12 cellular contexts compared by ENCODE assay signal in genomic region chr19:58563823-58564222, GRCh38. TPM values are rescaled to one million over a fixed set of nuclear protein-coding genes. Genes with fewer than 3 reads are reported as not detected.
DNase-seq lines count a peak whose midpoint lies in the region; ATAC-seq and TF ChIP-seq lines count a peak whose summit lies in the region.
"Had no signal": no experiment of that assay in that cellular context is flagged by ENCODE, and none has a peak within 500 bp of the region (broad histone marks: within the 10 kb centered on the region; RNA-seq: fewer than 3 reads in every experiment).

No MANE protein-coding gene starts in this region.

- no peaks in the 10 kb centered on the region for H3K9me3 ChIP-seq in CD4-positive, CD25-positive, alpha-beta regulatory T cell (ENCODE audit: control insufficient read depth in 2 of 2, low read length in 2 of 2)
- H3K9me3 ChIP-seq in colonic mucosa, result no peaks in the 10 kb centered on the region
- H3K9me3 ChIP-seq: suprapubic skin had no signal

- TF ChIP-seq CTCF in GM23338 (conservative IDR thresholded peaks at IDR 0.05; ENCODE audit: low read depth in 2 of 2), result no peak
- TF ChIP-seq CTCF in nephron (IDR thresholded peaks at IDR 0.05; ENCODE audit: unreplicated experiment in 3 of 3), result no peak
- TF ChIP-seq CTCF in colonic mucosa (IDR thresholded peaks at IDR 0.05), result no peak

- no peaks in the 10 kb centered on the region for H4K20me1 ChIP-seq in GM23338 (replicated peaks; ENCODE audit: insufficient read depth)

- POLR2A ChIA-PET in activated naive CD8-positive, alpha-beta T cell treated with anti-CD3 and anti-CD28 coated beads, Interleukin-2, amount 10 ng/mL, durations not matched to agents 7 days and 5 days (lab: Charles Lee), result interaction anchor here (0.9 to 4.0 kb wide), 4 partner anchors 9 to 43 kb away, joined by 3 to 26 read pairs (median 10); partner anchors contain the start of genes CHMP2A, MZF1 and ZBTB45

- H3K79me2 ChIP-seq in GM23338 (replicated peaks; ENCODE audit: insufficient read depth), result no peaks in the 10 kb centered on the region

- peaks cover 21% of the 10 kb centered on the region for H3F3A ChIP-seq in GM23338 (replicated peaks; ENCODE audit: low read depth)

- H3K27ac ChIP-seq in CD4-positive, CD25-positive, alpha-beta regulatory T cell (ENCODE audit: insufficient read depth, low read length, poor library complexity, severe bottlenecking), result no peak overlapping the region
- H3K27ac ChIP-seq in GM23338 (ENCODE audit: low read depth) (no peak overlapping the region), colonic mucosa (no peak overlapping the region)
- H3K27ac ChIP-seq: brain microvascular endothelial cell, suprapubic skin had no signal

- peak overlapping the region; percentile 62 to 97 (median 80) for H3K4me3 Mint-ChIP-seq in CD4-positive, CD25-positive, alpha-beta regulatory T cell
- H3K4me3 Mint-ChIP-seq in GM23338 (peak overlapping the region; percentile 80), nephron (peak overlapping the region in 1 of 3 experiments; percentile 57)
- H3K4me3 Mint-ChIP-seq in activated naive CD8-positive, alpha-beta T cell treated with anti-CD3 and anti-CD28 coated beads, Interleukin-2, amount 10 ng/mL, durations not matched to agents 7 days and 5 days, result peak overlapping the region; percentile 86

- H3K9me2 ChIP-seq in GM23338 (ENCODE audit: insufficient read depth), result peaks cover 5% of the 10 kb centered on the region; the same call in 1 of the 2 replicates

- no peak for ATAC-seq in CD4-positive, CD25-positive, alpha-beta regulatory T cell (ENCODE audit: low read depth in 2 of 2)
- ATAC-seq in GM23338, result no peak
- ATAC-seq in activated naive CD8-positive, alpha-beta T cell treated with anti-CD3 and anti-CD28 coated beads, Interleukin-2, amount 10 ng/mL, durations not matched to agents 7 days and 5 days (ENCODE audit: low read depth), result no peak
- no peak for ATAC-seq in HG03039 (IDR thresholded peaks at IDR 0.05; ENCODE audit: unreplicated experiment)

- H3K4me2 ChIP-seq in GM23338, result peak overlapping the region; percentile 93

- H3K4me3 ChIP-seq in CD4-positive, CD25-positive, alpha-beta regulatory T cell (ENCODE audit: low read depth, low read length), result no peak overlapping the region
- peak overlapping the region; percentile 65 for H3K4me3 ChIP-seq in GM23338
- H3K4me3 ChIP-seq in colonic mucosa, result no peak overlapping the region

- no peaks in the 10 kb centered on the region for H3K27me3 Mint-ChIP-seq in CD4-positive, CD25-positive, alpha-beta regulatory T cell
- peaks cover 43% of the 10 kb centered on the region for H3K27me3 Mint-ChIP-seq in GM23338 (ENCODE audit: insufficient read depth, low read depth, poor library complexity)
- H3K27me3 Mint-ChIP-seq in activated naive CD8-positive, alpha-beta T cell treated with anti-CD3 and anti-CD28 coated beads, Interleukin-2, amount 10 ng/mL, durations not matched to agents 7 days and 5 days, result no peaks in the 10 kb centered on the region
- H3K27me3 Mint-ChIP-seq in nephron (ENCODE audit: low read depth), result no peaks in the 10 kb centered on the region

- DNase-seq in CD4-positive, CD25-positive, alpha-beta regulatory T cell, result no peak
- no peak for DNase-seq in GM23338 (ENCODE audit: low spot score)
- DNase-seq in activated naive CD8-positive, alpha-beta T cell treated with anti-CD3 and anti-CD28 coated beads, Interleukin-2, amount 10 ng/mL, durations not matched to agents 7 days and 5 days, result no peak
- DNase-seq in mucosa of gallbladder (ENCODE audit: low spot score), result no peak
- DNase-seq in colonic mucosa, result no peak
- no peak for DNase-seq in cardiac septum (ENCODE audit: low spot score)
- DNase-seq: brain microvascular endothelial cell, NCI-H1436 treated with DMSO at 0.1 percent for 48 hours, NCI-H524 treated with DMSO at 0.1 percent for 48 hours had no signal

- intact Hi-C loops in colonic mucosa (cut with DNase I) (no loop called here), cardiac septum (cut with DNase I) (no loop called here)

- H2AFZ ChIP-seq in GM23338, result no peak overlapping the region

- H3K27me3 ChIP-seq in CD4-positive, CD25-positive, alpha-beta regulatory T cell (ENCODE audit: control insufficient read depth, insufficient read depth, low read length), result no peaks in the 10 kb centered on the region
- H3K27me3 ChIP-seq in GM23338 (ENCODE audit: insufficient read depth) (peaks cover 48% of the 10 kb centered on the region), colonic mucosa (no peaks in the 10 kb centered on the region)
- H3K27me3 ChIP-seq: brain microvascular endothelial cell, suprapubic skin had no signal

- H3K36me3 Mint-ChIP-seq in CD4-positive, CD25-positive, alpha-beta regulatory T cell, result peaks cover 11% of the 10 kb centered on the region
- H3K36me3 Mint-ChIP-seq in GM23338 (ENCODE audit: low read depth) (peaks cover 22% of the 10 kb centered on the region), nephron (ENCODE audit: low read depth) (peaks cover 4% of the 10 kb centered on the region)
- H3K36me3 Mint-ChIP-seq in activated naive CD8-positive, alpha-beta T cell treated with anti-CD3 and anti-CD28 coated beads, Interleukin-2, amount 10 ng/mL, durations not matched to agents 7 days and 5 days, result peaks cover 4% of the 10 kb centered on the region

- no peak overlapping the region for H3K9ac ChIP-seq in colonic mucosa (ENCODE audit: low read depth in 2 of 2, low read length in 2 of 2)

- H3K4me1 Mint-ChIP-seq in CD4-positive, CD25-positive, alpha-beta regulatory T cell, result peaks cover 0 to 47% (median 25%) of the 10 kb centered on the region in 4 donors
- H3K4me1 Mint-ChIP-seq in GM23338 (peaks cover 19% of the 10 kb centered on the region), nephron (peaks cover 5% of the 10 kb centered on the region)
- H3K4me1 Mint-ChIP-seq in activated naive CD8-positive, alpha-beta T cell treated with anti-CD3 and anti-CD28 coated beads, Interleukin-2, amount 10 ng/mL, durations not matched to agents 7 days and 5 days, result peaks cover 35% of the 10 kb centered on the region

- peaks cover 39% of the 10 kb centered on the region for H3K4me1 ChIP-seq in CD4-positive, CD25-positive, alpha-beta regulatory T cell (ENCODE audit: control insufficient read depth, insufficient read depth, low read length, poor library complexity, severe bottlenecking)
- H3K4me1 ChIP-seq in GM23338 (ENCODE audit: insufficient read depth), result peaks cover 14% of the 10 kb centered on the region; the same call in 1 of the 2 replicates
- H3K4me1 ChIP-seq in colonic mucosa, result peaks cover 22% of the 10 kb centered on the region

- H3K27ac Mint-ChIP-seq in CD4-positive, CD25-positive, alpha-beta regulatory T cell, result peak overlapping the region in 1 of 3 donors; percentile 64
- H3K27ac Mint-ChIP-seq in GM23338 (no peak overlapping the region), nephron (peak overlapping the region in 2 of 3 experiments; percentile 8 to 37)
- H3K27ac Mint-ChIP-seq in activated naive CD8-positive, alpha-beta T cell treated with anti-CD3 and anti-CD28 coated beads, Interleukin-2, amount 10 ng/mL, durations not matched to agents 7 days and 5 days, result peak overlapping the region; percentile 96

- peaks cover 0 to 5% (median 0%) of the 10 kb centered on the region in 7 donors for H3K9me3 Mint-ChIP-seq in CD4-positive, CD25-positive, alpha-beta regulatory T cell
- H3K9me3 Mint-ChIP-seq in GM23338 (no peaks in the 10 kb centered on the region; the same call in 2 of the 3 replicates), nephron (no peaks in the 10 kb centered on the region)
- no peaks in the 10 kb centered on the region for H3K9me3 Mint-ChIP-seq in activated naive CD8-positive, alpha-beta T cell treated with anti-CD3 and anti-CD28 coated beads, Interleukin-2, amount 10 ng/mL, durations not matched to agents 7 days and 5 days

- H3K36me3 ChIP-seq in CD4-positive, CD25-positive, alpha-beta regulatory T cell (ENCODE audit: control insufficient read depth, insufficient read depth, low read length), result no peaks in the 10 kb centered on the region
- H3K36me3 ChIP-seq in GM23338 (ENCODE audit: insufficient read depth), result no peaks in the 10 kb centered on the region
- no peaks in the 10 kb centered on the region for H3K36me3 ChIP-seq in colonic mucosa

RNA-seq across cellular contexts. Expression of gene UBE2M, which starts 5.4 kb away (rescaled TPM):
- total RNA-seq in CD4-positive, CD25-positive, alpha-beta regulatory T cell, result 50.2 TPM
- 10 to 100 TPM in 2 of 4 donors, 1 to 10 TPM in 2; 8.7 to 17.2 (median 12.9) TPM for polyA plus RNA-seq in CD4-positive, CD25-positive, alpha-beta regulatory T cell
- 43.7 and 64.5 TPM in 2 replicates for total RNA-seq in GM23338 (2014; rRNA removed; shearing (Covaris generic))
- polyA plus RNA-seq in GM23338 (2016; fragmentation: Nextera tagmentation; extraction: Ambion mirVana), result 27.6 and 39.8 TPM in 2 replicates
- 10 to 100 TPM; 79.5 to 81.2 TPM for total RNA-seq in activated naive CD8-positive, alpha-beta T cell treated with anti-CD3 and anti-CD28 coated beads, Interleukin-2, amount 10 ng/mL, durations not matched to agents 7 days and 5 days
- total RNA-seq in mucosa of gallbladder (64.0 TPM), colonic mucosa (10 to 100 TPM; 63.0 to 79.4 TPM), cardiac septum (111 TPM)

RNA-seq across cellular contexts. Expression of gene CHMP2A, which starts 8.9 kb away (rescaled TPM):
- 83.1 TPM for total RNA-seq in CD4-positive, CD25-positive, alpha-beta regulatory T cell
- 100 to 1,000 TPM; 210 to 273 (median 240) TPM for polyA plus RNA-seq in CD4-positive, CD25-positive, alpha-beta regulatory T cell
- 78.6 and 92.2 TPM in 2 replicates for total RNA-seq in GM23338 (2014; rRNA removed; shearing (Covaris generic))
- polyA plus RNA-seq in GM23338 (2016; fragmentation: Nextera tagmentation; extraction: Ambion mirVana), result 143 and 145 TPM in 2 replicates
- 100 to 1,000 TPM in 1 of 2 experiments, 10 to 100 TPM in 1; 99.0 to 111 TPM for total RNA-seq in activated naive CD8-positive, alpha-beta T cell treated with anti-CD3 and anti-CD28 coated beads, Interleukin-2, amount 10 ng/mL, durations not matched to agents 7 days and 5 days
- total RNA-seq in mucosa of gallbladder (154 TPM), colonic mucosa (100 to 1,000 TPM; 176 to 183 TPM), cardiac septum (138 TPM)

RNA-seq across cellular contexts. Expression of gene MZF1, which starts 9.3 kb away (rescaled TPM):
- total RNA-seq in CD4-positive, CD25-positive, alpha-beta regulatory T cell, result 15.6 TPM
- polyA plus RNA-seq in CD4-positive, CD25-positive, alpha-beta regulatory T cell, result 1 to 10 TPM; 7.4 to 8.9 (median 7.9) TPM
- 17.8 and 21.8 TPM in 2 replicates for total RNA-seq in GM23338 (2014; rRNA removed; shearing (Covaris generic))
- polyA plus RNA-seq in GM23338 (2016; fragmentation: Nextera tagmentation; extraction: Ambion mirVana), result 10.2 and 10.8 TPM in 2 replicates
- 10 to 100 TPM; 31.3 to 31.7 TPM for total RNA-seq in activated naive CD8-positive, alpha-beta T cell treated with anti-CD3 and anti-CD28 coated beads, Interleukin-2, amount 10 ng/mL, durations not matched to agents 7 days and 5 days
- 67.6 TPM for total RNA-seq in mucosa of gallbladder
- total RNA-seq in colonic mucosa, result 10 to 100 TPM; 19.3 to 39.2 TPM
- total RNA-seq in cardiac septum, result 12.4 TPM

RNA-seq across cellular contexts. Expression of gene TRIM28, which starts 20.0 kb away (rescaled TPM):
- 379 TPM for total RNA-seq in CD4-positive, CD25-positive, alpha-beta regulatory T cell
- polyA plus RNA-seq in CD4-positive, CD25-positive, alpha-beta regulatory T cell, result 10 to 100 TPM; 34.5 to 52.4 (median 44.0) TPM
- 1,208 and 1,430 TPM in 2 replicates for total RNA-seq in GM23338 (2014; rRNA removed; shearing (Covaris generic))
- 920 and 1,022 TPM in 2 replicates for polyA plus RNA-seq in GM23338 (2016; fragmentation: Nextera tagmentation; extraction: Ambion mirVana)
- total RNA-seq in activated naive CD8-positive, alpha-beta T cell treated with anti-CD3 and anti-CD28 coated beads, Interleukin-2, amount 10 ng/mL, durations not matched to agents 7 days and 5 days, result 100 to 1,000 TPM; 409 to 412 TPM
- 286 TPM for total RNA-seq in mucosa of gallbladder
- total RNA-seq in colonic mucosa, result 100 to 1,000 TPM; 205 to 412 TPM
- 140 TPM for total RNA-seq in cardiac septum

RNA-seq across cellular contexts. Expression of gene ZBTB45, which starts 44.2 kb away (rescaled TPM):
- total RNA-seq in CD4-positive, CD25-positive, alpha-beta regulatory T cell, result 8.0 TPM
- 1 to 10 TPM; 4.2 to 5.7 (median 4.9) TPM for polyA plus RNA-seq in CD4-positive, CD25-positive, alpha-beta regulatory T cell
- total RNA-seq in GM23338 (2014; rRNA removed; shearing (Covaris generic)), result 9.0 and 10.4 TPM in 2 replicates
- polyA plus RNA-seq in GM23338 (2016; fragmentation: Nextera tagmentation; extraction: Ambion mirVana), result 8.5 and 9.5 TPM in 2 replicates
- total RNA-seq in activated naive CD8-positive, alpha-beta T cell treated with anti-CD3 and anti-CD28 coated beads, Interleukin-2, amount 10 ng/mL, durations not matched to agents 7 days and 5 days, result 10 to 100 TPM; 18.9 to 19.5 TPM
- total RNA-seq in mucosa of gallbladder, result 22.8 TPM
- total RNA-seq in colonic mucosa, result 10 to 100 TPM; 13.5 to 20.2 TPM
- total RNA-seq in cardiac septum, result 13.8 TPM
